Comparison of ENCODE assay signal across 8 cellular contexts in the genomic region with DNA sequence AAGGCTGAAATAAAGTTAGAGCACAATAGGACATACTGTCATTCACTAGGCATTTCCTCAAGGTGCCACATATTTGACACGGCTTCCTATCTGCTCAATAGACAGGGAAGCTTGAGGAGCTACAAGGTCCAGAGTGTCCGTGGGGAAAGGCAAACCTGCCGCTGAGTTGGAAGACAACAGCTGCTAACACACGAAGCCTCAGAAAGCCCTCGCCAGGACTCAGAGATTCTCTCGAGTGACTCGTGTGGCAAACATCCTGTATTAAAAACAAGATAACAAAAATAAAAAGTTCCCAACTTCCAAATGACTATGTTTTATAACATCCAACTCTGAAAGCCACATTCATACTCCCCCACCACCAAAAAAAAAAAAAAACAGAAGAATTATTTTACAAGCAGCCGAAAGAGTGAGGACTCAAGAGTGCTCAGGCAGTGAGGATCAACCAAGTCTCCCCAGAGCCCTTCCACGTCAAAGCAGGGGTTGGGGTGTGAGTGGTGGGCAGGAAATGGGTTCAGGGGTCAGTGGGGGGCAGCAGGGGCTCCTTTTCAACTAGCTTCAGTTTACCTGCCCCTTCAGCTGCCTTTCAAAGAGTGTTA.
A peak's percentile ranks its signal among the peaks of the same experiment; 100 is the strongest.
DNase-seq lines count a peak whose midpoint lies in the region; ATAC-seq and TF ChIP-seq lines count a peak whose summit lies in the region.

No MANE protein-coding gene starts in this region.

- CTCF ChIA-PET in activated naive CD4-positive, alpha-beta T cell treated with anti-CD3 and anti-CD28 coated beads, Interleukin-2, amount 10 ng/mL, durations not matched to agents 7 days and 5 days (lab: Charles Lee): interaction anchor here (3.6 to 7.4 kb wide), 2 partner anchors 49 to 66 kb away, joined by 43 to 108 read pairs; partner anchors contain the start of gene STK17A

- intact Hi-C loops in tibial artery (cut with DNase I; ENCODE audit: low total_unique reads): no loop called here

- no peaks in the 10 kb centered on the region for H3K36me3 ChIP-seq in tibial artery

- peak overlapping the region; percentile 90 for H3K27ac Mint-ChIP-seq in activated naive CD4-positive, alpha-beta T cell treated with anti-CD3 and anti-CD28 coated beads, Interleukin-2, amount 10 ng/mL, durations not matched to agents 7 days and 5 days
- peak overlapping the region; percentile 97 for H3K27ac Mint-ChIP-seq in activated T-cell treated with anti-CD3 and anti-CD28 coated beads, Interleukin-2, amount 50 U/mL, for 24 hours
- H3K27ac Mint-ChIP-seq in immature natural killer cell: peak overlapping the region; percentile 77 to 100 (median 94)

- TF ChIP-seq CTCF in tibial artery (IDR thresholded peaks at IDR 0.05): no peak

- peak overlapping the region; percentile 70 for H3K4me3 Mint-ChIP-seq in activated naive CD4-positive, alpha-beta T cell treated with anti-CD3 and anti-CD28 coated beads, Interleukin-2, amount 10 ng/mL, durations not matched to agents 7 days and 5 days
- peak overlapping the region; percentile 78 for H3K4me3 Mint-ChIP-seq in activated T-cell treated with anti-CD3 and anti-CD28 coated beads, Interleukin-2, amount 50 U/mL, for 24 hours
- peak overlapping the region; percentile 66 to 88 (median 77) for H3K4me3 Mint-ChIP-seq in immature natural killer cell

- H3K4me3 ChIP-seq in tibial artery: no peak overlapping the region

- peaks cover 0 to 73% (median 61%) of the 10 kb centered on the region in 4 donors for H3K4me1 ChIP-seq in tibial artery

- H3K9me3 Mint-ChIP-seq in activated naive CD4-positive, alpha-beta T cell treated with anti-CD3 and anti-CD28 coated beads, Interleukin-2, amount 10 ng/mL, durations not matched to agents 7 days and 5 days: no peaks in the 10 kb centered on the region
- no peaks in the 10 kb centered on the region for H3K9me3 Mint-ChIP-seq in activated T-cell treated with anti-CD3 and anti-CD28 coated beads, Interleukin-2, amount 50 U/mL, for 24 hours
- no peaks in the 10 kb centered on the region for H3K9me3 Mint-ChIP-seq in immature natural killer cell

- H3K27me3 Mint-ChIP-seq in activated naive CD4-positive, alpha-beta T cell treated with anti-CD3 and anti-CD28 coated beads, Interleukin-2, amount 10 ng/mL, durations not matched to agents 7 days and 5 days: no peaks in the 10 kb centered on the region
- H3K27me3 Mint-ChIP-seq in activated T-cell treated with anti-CD3 and anti-CD28 coated beads, Interleukin-2, amount 50 U/mL, for 24 hours: no peaks in the 10 kb centered on the region
- peaks cover 8 to 26% (median 22%) of the 10 kb centered on the region in 3 donors for H3K27me3 Mint-ChIP-seq in immature natural killer cell (ENCODE audit: low read depth in 3 of 3)

- no peak for ATAC-seq in GM18517 (IDR thresholded peaks at IDR 0.05; ENCODE audit: unreplicated experiment)

- peaks cover 90% of the 10 kb centered on the region for H3K4me1 Mint-ChIP-seq in activated naive CD4-positive, alpha-beta T cell treated with anti-CD3 and anti-CD28 coated beads, Interleukin-2, amount 10 ng/mL, durations not matched to agents 7 days and 5 days
- H3K4me1 Mint-ChIP-seq in activated T-cell treated with anti-CD3 and anti-CD28 coated beads, Interleukin-2, amount 50 U/mL, for 24 hours (ENCODE audit: low read depth): peaks cover 91% of the 10 kb centered on the region
- H3K4me1 Mint-ChIP-seq in immature natural killer cell: peaks cover 2 to 91% of the 10 kb centered on the region in 2 donors

- peaks cover 38% of the 10 kb centered on the region for H3K36me3 Mint-ChIP-seq in activated naive CD4-positive, alpha-beta T cell treated with anti-CD3 and anti-CD28 coated beads, Interleukin-2, amount 10 ng/mL, durations not matched to agents 7 days and 5 days
- H3K36me3 Mint-ChIP-seq in activated T-cell treated with anti-CD3 and anti-CD28 coated beads, Interleukin-2, amount 50 U/mL, for 24 hours (ENCODE audit: low read depth): peaks cover 61% of the 10 kb centered on the region
- H3K36me3 Mint-ChIP-seq in immature natural killer cell: peaks cover 2 to 11% (median 5%) of the 10 kb centered on the region in 3 donors

- peak overlapping the region; percentile 82 to 91 for H3K27ac ChIP-seq in tibial artery

- H3K27me3 ChIP-seq in tibial artery: no peaks in the 10 kb centered on the region

- H3K9me3 ChIP-seq in tibial artery: no peaks in the 10 kb centered on the region

- no peak for DNase-seq in activated naive CD4-positive, alpha-beta T cell treated with anti-CD3 and anti-CD28 coated beads, Interleukin-2, amount 10 ng/mL, durations not matched to agents 7 days and 5 days
- DNase-seq in activated naive CD4-positive, alpha-beta T cell treated with Interleukin-2 at 50 U/mL for 16 hours: no peak
- no peak for DNase-seq in activated T-cell treated with anti-CD3 and anti-CD28 coated beads, Interleukin-2, amount 50 U/mL, for 24 hours
- DNase-seq in immature natural killer cell (peak; percentile 37 to 50 (median 49)), tibial artery (no peak), DMS53 treated with DMSO at 0.1 percent for 48 hours (lab: John Stamatoyannopoulos, UW; ENCODE audit: unreplicated experiment) (no peak), SKM-1 (lab: John Stamatoyannopoulos, UW; ENCODE audit: unreplicated experiment) (no peak)

Comparison
In these comparisons a context has a peak if more than half of its experiments do, and no peak if none do; other contexts are left out.
1. DNase-seq: peak in immature natural killer cell (3 of 3); none in activated naive CD4-positive, alpha-beta T cell treated with anti-CD3 and anti-CD28 coated beads, Interleukin-2, amount 10 ng/mL, durations not matched to agents 7 days and 5 days (single experiment), activated naive CD4-positive, alpha-beta T cell treated with Interleukin-2 at 50 U/mL for 16 hours (single experiment), activated T-cell treated with anti-CD3 and anti-CD28 coated beads, Interleukin-2, amount 50 U/mL, for 24 hours (single experiment), tibial artery (0 of 2), DMS53 treated with DMSO at 0.1 percent for 48 hours (single experiment) and SKM-1 (single experiment).
2. Peak in every context shown above with its lines, with median percentiles within 50 percentile points of each other: H3K27ac Mint-ChIP-seq and H3K4me3 Mint-ChIP-seq.